In genomic region chr9:20873240-20873860, GRCh38 we compare ENCODE assay signal across 1 cellular context.
TF ChIP-seq lines count a peak whose summit lies in the region.

No MANE protein-coding gene starts in this region.

TF ChIP-seq in GM23338, 12 proteins besides CTCF, POLR2A, EP300 and RAD21 (continued from another document):
- no peak for TF ChIP-seq REST (IDR thresholded peaks at IDR 0.05; ENCODE audit: unreplicated experiment)
